8 cellular contexts compared by ENCODE assay signal in genomic region chr14:69637503-69638030, GRCh38. TPM values are rescaled to one million over a fixed set of nuclear protein-coding genes. Genes with fewer than 3 reads are reported as not detected.
DNase-seq lines count a peak whose midpoint lies in the region; ATAC-seq lines count a peak whose summit lies in the region.

No MANE protein-coding gene starts in this region.

- ATAC-seq in HG03342 (IDR thresholded peaks at IDR 0.05; ENCODE audit: unreplicated experiment), result peak; percentile 19
- ATAC-seq in naive B cell (ENCODE audit: low read depth in 2 of 2), result peak; percentile 8 to 25
- no peak for ATAC-seq in GM18519 (IDR thresholded peaks at IDR 0.05; ENCODE audit: low FRiP score, unreplicated experiment)

- no peak overlapping the region for H3K27ac ChIP-seq in BLaER1

- H3K4me2 ChIP-seq in BLaER1, result peak overlapping the region; percentile 68

- H3K4me1 Mint-ChIP-seq in naive B cell, result peaks cover 83 to 96% (median 94%) of the 10 kb centered on the region in 3 donors

- peaks cover 33% of the 10 kb centered on the region for H3K9me3 ChIP-seq in BLaER1

- H3K36me3 ChIP-seq in BLaER1, result peaks cover 17% of the 10 kb centered on the region

- peak overlapping the region; percentile 32 to 87 (median 78) for H3K4me3 Mint-ChIP-seq in naive B cell

- no peaks in the 10 kb centered on the region for H3K27me3 Mint-ChIP-seq in naive B cell

- peak; percentile 67 for DNase-seq in cerebellum (ENCODE audit: low spot score)
- no peak for DNase-seq in naive B cell
- no peak for DNase-seq in HuH-7.5 (ENCODE audit: low spot score)
- DNase-seq in LoVo (ENCODE audit: low spot score), result no peak
- DNase-seq in stimulated activated CD4-positive, alpha-beta T cell treated with anti-CD3 and anti-CD28 coated beads, Interleukin-4, amount 100 ng/mL, for 1 hour, result no peak

- no peaks in the 10 kb centered on the region for H3K27me3 ChIP-seq in BLaER1

- H3K4me1 ChIP-seq in BLaER1, result peaks cover 58% of the 10 kb centered on the region

- peaks cover 73% of the 10 kb centered on the region for H4K20me1 ChIP-seq in BLaER1

- peak overlapping the region; percentile 28; the same call in 1 of the 2 replicates for H3K9ac ChIP-seq in BLaER1

- H3K9me3 Mint-ChIP-seq in naive B cell, result peaks cover 6 to 23% (median 16%) of the 10 kb centered on the region in 7 donors

- no peak overlapping the region for H3K4me3 ChIP-seq in BLaER1

- H3K36me3 Mint-ChIP-seq in naive B cell, result peaks cover 16 to 20% of the 10 kb centered on the region in 2 donors

- peak overlapping the region; percentile 88 to 98 (median 95) for H3K27ac Mint-ChIP-seq in naive B cell

RNA-seq across cellular contexts. Expression of gene SUSD6, which starts 26.2 kb away (rescaled TPM):
- total RNA-seq in cerebellum, result 11.5 TPM
- 10 to 100 TPM; 16.1 to 22.8 (median 19.4) TPM for polyA plus RNA-seq in naive B cell (ENCODE audit: low read depth in 6 of 6)
